In genomic region chr4:41746025-41746439, GRCh38 we compare ENCODE assay signal across 29 cellular contexts. TPM values are rescaled to one million over a fixed set of nuclear protein-coding genes. Genes with fewer than 3 reads are reported as not detected.
DNase-seq lines count a peak whose midpoint lies in the region; ATAC-seq and TF ChIP-seq lines count a peak whose summit lies in the region.
"Had no signal": no experiment of that assay in that cellular context is flagged by ENCODE, and none has a peak within 500 bp of the region (broad histone marks: within the 10 kb centered on the region; RNA-seq: fewer than 3 reads in every experiment).

No MANE protein-coding gene starts in this region.

- POLR2A ChIA-PET in activated naive CD8-positive, alpha-beta T cell treated with anti-CD3 and anti-CD28 coated beads, Interleukin-2, amount 10 ng/mL, durations not matched to agents 7 days and 5 days (lab: Charles Lee) = no interaction called here

- H3K36me3 ChIP-seq in thoracic aorta = no peaks in the 10 kb centered on the region
- H3K36me3 ChIP-seq: ovary, right lobe of liver had no signal

- no peak overlapping the region for H3K4me3 Mint-ChIP-seq in activated naive CD8-positive, alpha-beta T cell treated with anti-CD3 and anti-CD28 coated beads, Interleukin-2, amount 10 ng/mL, durations not matched to agents 7 days and 5 days
- no peak overlapping the region for H3K4me3 Mint-ChIP-seq in activated naive CD8-positive, alpha-beta T cell treated with anti-CD3 and anti-CD28 coated beads for 36 hours
- H3K4me3 Mint-ChIP-seq: activated CD8-positive, alpha-beta T cell treated with anti-CD3 and anti-CD28 coated beads for 36 hours; B cell; T-helper 2 cell treated with Interferon-gamma antibody and Interleukin-4, amounts not matched to agents 5 μg/mL and 100 μg/mL, for 36 hours had no signal

- H3K27me3 ChIP-seq in thoracic aorta (replicated peaks; ENCODE audit: insufficient read depth) = peaks cover 29% of the 10 kb centered on the region
- H3K27me3 ChIP-seq: ovary had no signal

- no peak for TF ChIP-seq CTCF in coronary artery (IDR thresholded peaks at IDR 0.05)
- TF ChIP-seq CTCF in thoracic aorta (IDR thresholded peaks at IDR 0.05) = no peak

- no peaks in the 10 kb centered on the region for H3K4me1 ChIP-seq in thoracic aorta (ENCODE audit: control insufficient read depth in 1 of 2, low read depth in 2 of 2)
- H3K4me1 ChIP-seq: right lobe of liver had no signal

- peaks cover 7% of the 10 kb centered on the region for H3K36me3 Mint-ChIP-seq in activated naive CD8-positive, alpha-beta T cell treated with anti-CD3 and anti-CD28 coated beads, Interleukin-2, amount 10 ng/mL, durations not matched to agents 7 days and 5 days
- H3K36me3 Mint-ChIP-seq in activated naive CD8-positive, alpha-beta T cell treated with anti-CD3 and anti-CD28 coated beads for 36 hours = peaks cover 4% of the 10 kb centered on the region

- no peaks in the 10 kb centered on the region for H3K9me3 ChIP-seq in thoracic aorta
- H3K9me3 ChIP-seq: right lobe of liver had no signal

- H3K4me1 Mint-ChIP-seq in activated naive CD8-positive, alpha-beta T cell treated with anti-CD3 and anti-CD28 coated beads, Interleukin-2, amount 10 ng/mL, durations not matched to agents 7 days and 5 days = no peaks in the 10 kb centered on the region
- H3K4me1 Mint-ChIP-seq in activated naive CD8-positive, alpha-beta T cell treated with anti-CD3 and anti-CD28 coated beads for 36 hours = peaks cover 4% of the 10 kb centered on the region

- H3K27ac Mint-ChIP-seq in activated naive CD8-positive, alpha-beta T cell treated with anti-CD3 and anti-CD28 coated beads, Interleukin-2, amount 10 ng/mL, durations not matched to agents 7 days and 5 days = no peak overlapping the region
- no peak overlapping the region for H3K27ac Mint-ChIP-seq in activated naive CD8-positive, alpha-beta T cell treated with anti-CD3 and anti-CD28 coated beads for 36 hours
- H3K27ac Mint-ChIP-seq: activated CD8-positive, alpha-beta T cell treated with anti-CD3 and anti-CD28 coated beads for 36 hours; B cell had no signal

- DNase-seq in activated naive CD8-positive, alpha-beta T cell treated with anti-CD3 and anti-CD28 coated beads, Interleukin-2, amount 10 ng/mL, durations not matched to agents 7 days and 5 days = peak; percentile 28
- no peak for DNase-seq in activated naive CD8-positive, alpha-beta T cell treated with anti-CD3 and anti-CD28 coated beads for 36 hours
- DNase-seq in coronary artery (ENCODE audit: low spot score) (no peak), left kidney (ENCODE audit: low read depth, low spot score) (peak; percentile 26), thoracic aorta (ENCODE audit: low spot score) (no peak), NCI-H187 (lab: John Stamatoyannopoulos, UW) (no peak), SKM-1 (lab: John Stamatoyannopoulos, UW; ENCODE audit: unreplicated experiment) (no peak)
- DNase-seq: activated CD8-positive, alpha-beta T cell treated with anti-CD3 and anti-CD28 coated beads for 36 hours; activated gamma-delta T cell; activated T-cell treated with anti-CD3 and anti-CD28 coated beads for 4 hours; COR-L47; cortex of kidney; DMS79; head of caudate nucleus; NCI-H1417 treated with DMSO at 0.1 percent for 48 hours; NCI-H2107; NK-92 treated with Interleukin-12 subunit alpha and Interleukin-12 subunit beta, amount 100 ng/mL, for 24 hours; ovary; right lobe of liver had no signal

- H3K27me3 Mint-ChIP-seq in activated naive CD8-positive, alpha-beta T cell treated with anti-CD3 and anti-CD28 coated beads, Interleukin-2, amount 10 ng/mL, durations not matched to agents 7 days and 5 days = peaks cover 67% of the 10 kb centered on the region
- H3K27me3 Mint-ChIP-seq in activated naive CD8-positive, alpha-beta T cell treated with anti-CD3 and anti-CD28 coated beads for 36 hours = peaks cover 81% of the 10 kb centered on the region

- H3K27ac ChIP-seq in coronary artery = no peak overlapping the region
- no peak overlapping the region for H3K27ac ChIP-seq in thoracic aorta
- H3K27ac ChIP-seq: HL-60, ovary, right lobe of liver had no signal

- peaks cover 6% of the 10 kb centered on the region for H3K9me3 Mint-ChIP-seq in activated naive CD8-positive, alpha-beta T cell treated with anti-CD3 and anti-CD28 coated beads, Interleukin-2, amount 10 ng/mL, durations not matched to agents 7 days and 5 days
- H3K9me3 Mint-ChIP-seq in activated naive CD8-positive, alpha-beta T cell treated with anti-CD3 and anti-CD28 coated beads for 36 hours = peaks cover 3% of the 10 kb centered on the region
- H3K9me3 Mint-ChIP-seq: activated CD8-positive, alpha-beta T cell treated with anti-CD3 and anti-CD28 coated beads for 36 hours had no signal

- no peak for ATAC-seq in activated naive CD8-positive, alpha-beta T cell treated with anti-CD3 and anti-CD28 coated beads, Interleukin-2, amount 10 ng/mL, durations not matched to agents 7 days and 5 days (ENCODE audit: low read depth)
- ATAC-seq in thoracic aorta (ENCODE audit: insufficient number of reproducible peaks, low FRiP score, low read depth) (no peak), GM19023 (IDR thresholded peaks at IDR 0.05; ENCODE audit: unreplicated experiment) (no peak)
- ATAC-seq: activated CD8-positive, alpha-beta T cell treated with anti-CD3 and anti-CD28 coated beads for 36 hours; right lobe of liver had no signal

- H3K4me3 ChIP-seq in coronary artery = peak overlapping the region; percentile 30
- H3K4me3 ChIP-seq in thoracic aorta = peak overlapping the region; percentile 7
- H3K4me3 ChIP-seq: lung, ovary, right lobe of liver had no signal

RNA-seq across cellular contexts. Expression of gene PHOX2B, which starts 2.5 kb away (rescaled TPM):
- total RNA-seq in activated naive CD8-positive, alpha-beta T cell treated with anti-CD3 and anti-CD28 coated beads, Interleukin-2, amount 10 ng/mL, durations not matched to agents 7 days and 5 days = not detected
- not detected for total RNA-seq in activated naive CD8-positive, alpha-beta T cell treated with anti-CD3 and anti-CD28 coated beads for 36 hours
- total RNA-seq in thoracic aorta = not detected
- total RNA-seq: activated CD8-positive, alpha-beta T cell treated with anti-CD3 and anti-CD28 coated beads for 36 hours; B cell; bronchial epithelial cell; H4; lung; MCF 10A; myocyte; NCI-H460; ovary; right lobe of liver had no signal

Comparison
In these comparisons a context has a peak if more than half of its experiments do, and no peak if none do; other contexts are left out.
1. DNase-seq: peak in activated naive CD8-positive, alpha-beta T cell treated with anti-CD3 and anti-CD28 coated beads, Interleukin-2, amount 10 ng/mL, durations not matched to agents 7 days and 5 days (single experiment) and left kidney (single experiment); none in activated naive CD8-positive, alpha-beta T cell treated with anti-CD3 and anti-CD28 coated beads for 36 hours (single experiment), coronary artery (single experiment), thoracic aorta (single experiment), NCI-H187 (0 of 2) and SKM-1 (single experiment).